8 cellular contexts compared by ENCODE assay signal in the genomic region with DNA sequence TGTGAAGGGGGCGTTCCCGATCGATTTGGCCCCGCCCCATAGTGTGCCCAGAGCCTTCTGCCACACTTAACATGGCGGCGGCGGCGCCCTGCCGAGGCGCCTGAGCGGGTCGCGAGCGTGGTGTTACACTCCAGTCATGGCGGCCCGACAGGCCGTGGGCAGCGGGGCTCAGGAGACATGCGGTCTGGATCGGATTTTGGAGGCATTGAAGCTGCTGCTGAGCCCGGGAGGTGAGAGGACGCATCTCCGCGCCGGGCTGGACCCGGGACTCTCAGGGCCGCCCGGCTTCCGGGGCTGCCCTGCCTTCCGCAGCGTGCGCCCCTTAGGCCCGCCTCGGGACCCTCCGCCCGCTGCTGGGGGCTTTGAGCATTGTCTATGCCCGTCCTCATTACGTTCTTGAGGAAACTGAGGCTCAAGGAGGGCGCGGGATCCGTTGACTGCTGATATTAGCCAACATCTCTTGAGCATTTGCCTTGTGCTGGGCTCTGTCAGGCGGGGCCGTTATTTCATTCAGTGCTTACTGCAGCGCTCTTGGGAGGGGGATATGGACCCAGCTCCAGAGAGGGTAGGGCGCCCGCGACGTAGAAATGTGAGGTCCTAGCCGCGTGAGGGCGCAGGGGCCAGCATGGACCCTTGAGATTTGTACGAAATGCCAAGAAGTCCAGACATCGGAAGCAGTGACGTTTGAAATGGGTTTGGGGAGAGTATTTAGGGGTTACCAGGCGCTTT. TPM values are rescaled to one million over a fixed set of nuclear protein-coding genes. Genes with fewer than 3 reads are reported as not detected.
A peak's percentile ranks its signal among the peaks of the same experiment; 100 is the strongest.
DNase-seq lines count a peak whose midpoint lies in the region; ATAC-seq, FAIRE-seq and TF ChIP-seq lines count a peak whose summit lies in the region.

A gene (plus strand): TSS at position 50 of the 729 bp plus-strand sequence. CDS start 87 bp downstream, at position 137.

- H3K27ac ChIP-seq in psoas muscle, result peak within 1 kb of the TSS; percentile 95

- TF ChIP-seq POLR2A in GM12891 (IDR thresholded peaks at IDR 0.05; ENCODE audit: low read depth, low read length), result peak; percentile 93

- H3K4me1 ChIP-seq in psoas muscle, result peaks cover 7% of the 10 kb centered on the region

- peak; percentile 89 for ATAC-seq in HG02852 (IDR thresholded peaks at IDR 0.05; ENCODE audit: unreplicated experiment)
- peak; percentile 99 for ATAC-seq in left ventricle myocardium superior
- ATAC-seq in psoas muscle, result peak; percentile 98 to 100 (median 99)

- H3K9me3 ChIP-seq in psoas muscle, result no peaks in the 10 kb centered on the region

- 0 to 1% (median 1%) methylated on average over 51 to 55 of the region's 55 CpGs for WGBS in psoas muscle, 3 donors

- H3K36me3 ChIP-seq in psoas muscle (ENCODE audit: insufficient read depth in 1 of 2, low read depth in 1 of 2), result no peaks in the 10 kb centered on the region

- peak within 1 kb of the TSS; percentile 99 for H3K4me3 ChIP-seq in psoas muscle

- DNase-seq in GM12891 (ENCODE audit: insufficient read length, low spot score) (peak; percentile 82), NCI-H146 (lab: John Stamatoyannopoulos, UW) (peak; percentile 78), amniotic stem cell (lab: John Stamatoyannopoulos, UW) (peak; percentile 46), left ventricle myocardium superior (peak; percentile 93), psoas muscle (peak; percentile 90 to 94), urothelium cell line (ENCODE audit: low spot score) (peak; percentile 91)

- intact Hi-C loops in T-helper 1 cell treated with Interleukin-12 subunit alpha and Interleukin-12 subunit beta and Interleukin-4 antibody, amounts not matched to agents 30 ng/mL and 1 ng/mL, for 36 hours (cut with micrococcal nuclease), result loop anchor here (1.0 to 5.0 kb wide), 8 partner anchors 87 to 1616 kb away; a partner anchor contains a TSS
- intact Hi-C loops in left ventricle myocardium superior (cut with micrococcal nuclease) (no loop called here), psoas muscle (cut with DNase I) (loop anchor here (2.0 to 10.0 kb wide), 3 partner anchors 284 to 319 kb away; no protein-coding TSS in a partner anchor)

- peak; percentile 84 for FAIRE-seq in GM12891 (lab: Jason Lieb, UNC)
- no peak for FAIRE-seq in urothelium cell line (lab: Jason Lieb, UNC)

- no peaks in the 10 kb centered on the region for H3K27me3 ChIP-seq in psoas muscle (ENCODE audit: insufficient read depth in 3 of 3, low read length in 2 of 3)

- TF ChIP-seq CTCF in psoas muscle (IDR thresholded peaks at IDR 0.05), result peak; percentile 13

TF ChIP-seq in GM12891, 5 proteins besides CTCF, POLR2A, EP300 and RAD21:
- TF ChIP-seq PAX5 (IDR thresholded peaks at IDR 0.05; ENCODE audit: insufficient read depth, low read length, severe bottlenecking) (no peak), POLR2AphosphoS5 (IDR thresholded peaks at IDR 0.05; ENCODE audit: low read depth, low read length) (peak; percentile 73; the same call in 1 of the 2 replicates), SPI1 (IDR thresholded peaks at IDR 0.05; ENCODE audit: low read depth, low read length) (no peak), TAF1 (IDR thresholded peaks at IDR 0.05; ENCODE audit: low read depth, low read length) (peak; percentile 90), POU2F2 (IDR thresholded peaks at IDR 0.05; ENCODE audit: low read depth, low read length) (peak; percentile 75)

RNA-seq across cellular contexts. Expression of the gene that starts here (rescaled TPM):
- 4.2 TPM for polyA plus RNA-seq in GM12891 (2012; ENCODE audit: low read depth, missing spikeins)
- total RNA-seq in T-helper 1 cell treated with Interleukin-12 subunit alpha and Interleukin-12 subunit beta and Interleukin-4 antibody, amounts not matched to agents 30 ng/mL and 1 ng/mL, for 36 hours, result 22.0 and 24.7 TPM in 2 replicates
- total RNA-seq in left ventricle myocardium superior, result 9.3 TPM
- total RNA-seq in psoas muscle, result 10 to 100 TPM; 12.1 to 16.2 (median 13.3) TPM
- 10 to 100 TPM in 1 of 3 donors, 1 to 10 TPM in 2; 5.3 to 12.5 (median 6.0) TPM for polyA plus RNA-seq in psoas muscle

Comparison
In these comparisons a context has a peak if more than half of its experiments do, and no peak if none do; other contexts are left out.
1. Peak in every context shown above with its lines: DNase-seq, ATAC-seq, H3K4me3 ChIP-seq and H3K27ac ChIP-seq.